In genomic region chr3:134453631-134454030, GRCh38 we compare ENCODE assay signal across 13 cellular contexts. TPM values are rescaled to one million over a fixed set of nuclear protein-coding genes. Genes with fewer than 3 reads are reported as not detected.
DNase-seq lines count a peak whose midpoint lies in the region; ATAC-seq, FAIRE-seq and TF ChIP-seq lines count a peak whose summit lies in the region.
"Had no signal": no experiment of that assay in that cellular context is flagged by ENCODE, and none has a peak within 500 bp of the region (broad histone marks: within the 10 kb centered on the region; RNA-seq: fewer than 3 reads in every experiment).

No MANE protein-coding gene starts in this region.

- no peak overlapping the region for H4K8ac ChIP-seq in mesendoderm (ENCODE audit: low read depth, low read length)

- TF ChIP-seq CTCF in GM12865 (IDR thresholded peaks at IDR 0.05; ENCODE audit: insufficient read depth, low read depth, low read length, missing control alignments) (peak; percentile 15), KMS-11 (conservative IDR thresholded peaks at IDR 0.05; ENCODE audit: low read depth, low read length) (0 out of 2 replicates have a peak, but pooled peaks have one; percentile 20), pancreas (IDR thresholded peaks at IDR 0.05) (no peak), kidney (IDR thresholded peaks at IDR 0.05; ENCODE audit: borderline replicate concordance, extremely low read depth, insufficient read depth) (no peak)

- no peak for DNase-seq in GM12865 (ENCODE audit: low read depth)
- DNase-seq in astrocyte of the hippocampus (ENCODE audit: low read depth, low spot score), result peak; percentile 16
- DNase-seq in mesendoderm, result peak; percentile 93
- DNase-seq in C1 segment of cervical spinal cord (lab: John Stamatoyannopoulos, UW), result no peak
- no peak for DNase-seq in pancreas
- DNase-seq in kidney, result no peak
- DNase-seq: activated CD4-positive, alpha-beta T cell treated with anti-CD3 and anti-CD28 coated beads for 1 hour; cerebellar nuclear complex; islet precursor cell; Karpas-422 had no signal

- H3K27me3 ChIP-seq in KMS-11 (ENCODE audit: insufficient read depth, low read depth) (no peaks in the 10 kb centered on the region), mesendoderm (ENCODE audit: insufficient read depth, low read length, poor library complexity) (no peaks in the 10 kb centered on the region), pancreas (no peaks in the 10 kb centered on the region)

- no peak overlapping the region for H3K23ac ChIP-seq in mesendoderm (ENCODE audit: low read length)

- no peak overlapping the region for H3K18ac ChIP-seq in mesendoderm (ENCODE audit: low read length)

- ATAC-seq in GM19397 (IDR thresholded peaks at IDR 0.05; ENCODE audit: unreplicated experiment), result no peak
- ATAC-seq in pancreas, result no peak

- H3K4me1 ChIP-seq in KMS-11 (ENCODE audit: low read depth, poor library complexity, severe bottlenecking) (no peaks in the 10 kb centered on the region), mesendoderm (ENCODE audit: control insufficient read depth, low read depth, low read length) (peaks cover 1% of the 10 kb centered on the region), pancreas (no peaks in the 10 kb centered on the region), kidney (ENCODE audit: control insufficient read depth in 1 of 2, insufficient read depth in 1 of 2, low read depth in 1 of 2, low read length in 2 of 2) (peaks cover 0 to 4% of the 10 kb centered on the region in 2 donors)

- H3K4ac ChIP-seq in mesendoderm (ENCODE audit: low read depth, low read length), result no peak overlapping the region

- H2BK120ac ChIP-seq in mesendoderm (ENCODE audit: low read depth, low read length), result no peak overlapping the region

- H2BK15ac ChIP-seq in mesendoderm (replicated peaks; ENCODE audit: low read depth), result no peak overlapping the region

- H3K36me3 ChIP-seq in KMS-11 (ENCODE audit: insufficient read depth), result no peaks in the 10 kb centered on the region
- H3K36me3 ChIP-seq in mesendoderm (ENCODE audit: control insufficient read depth, insufficient read depth, low read length), result no peaks in the 10 kb centered on the region
- no peaks in the 10 kb centered on the region for H3K36me3 ChIP-seq in pancreas
- H3K36me3 ChIP-seq in kidney (ENCODE audit: control insufficient read depth in 1 of 2, insufficient read depth in 2 of 2, low read length in 2 of 2), result no peaks in the 10 kb centered on the region

- no peak overlapping the region for H3K9ac ChIP-seq in KMS-11
- H3K9ac ChIP-seq in mesendoderm (ENCODE audit: low read length), result no peak overlapping the region
- H3K9ac ChIP-seq in kidney (ENCODE audit: low read length in 2 of 2), result no peak overlapping the region

- H3K79me2 ChIP-seq in KMS-11 (ENCODE audit: insufficient read depth, low read depth) (no peaks in the 10 kb centered on the region), mesendoderm (ENCODE audit: control insufficient read depth, insufficient read depth, low read length) (no peaks in the 10 kb centered on the region)

- H3K9me3 ChIP-seq in pancreas, result no peaks in the 10 kb centered on the region
- no peaks in the 10 kb centered on the region for H3K9me3 ChIP-seq in kidney (ENCODE audit: control insufficient read depth in 1 of 2, low read length in 2 of 2)

- no peak overlapping the region for H3K27ac ChIP-seq in KMS-11
- H3K27ac ChIP-seq in mesendoderm (ENCODE audit: low read depth, low read length), result no peak overlapping the region
- no peak overlapping the region for H3K27ac ChIP-seq in pancreas
- H3K27ac ChIP-seq in kidney (ENCODE audit: low read depth in 2 of 2, low read length in 2 of 2), result no peak overlapping the region

- H4K20me1 ChIP-seq in KMS-11 (ENCODE audit: insufficient read depth), result no peaks in the 10 kb centered on the region

- no CpG with 5 or more reads among the region's 6 CpGs for WGBS in mesendoderm (ENCODE audit: extremely low coverage, insufficient coverage, low lambda C conversion rate)
- WGBS in pancreas, 2 donors, result 48 to 63% methylated on average over 6 of the region's 6 CpGs

- no peak overlapping the region for H2AFZ ChIP-seq in KMS-11 (ENCODE audit: low read depth)

- no peak overlapping the region for H3K4me2 ChIP-seq in KMS-11
- no peak overlapping the region for H3K4me2 ChIP-seq in mesendoderm (ENCODE audit: low read length)

- H2BK5ac ChIP-seq in mesendoderm (ENCODE audit: low read length), result no peak overlapping the region

- H4K5ac ChIP-seq in mesendoderm (ENCODE audit: low read length), result no peak overlapping the region

- FAIRE-seq in pancreas (lab: Jason Lieb, UNC) (no peak), kidney (lab: Jason Lieb, UNC) (no peak)
- FAIRE-seq: GM12891 had no signal

- H2AK5ac ChIP-seq in mesendoderm (ENCODE audit: low read length), result no peak overlapping the region

- intact Hi-C loops in pancreas (cut with DNase I) (no loop called here), kidney (cut with DNase I) (no loop called here)

- no peaks in the 10 kb centered on the region for H3K79me1 ChIP-seq in mesendoderm (ENCODE audit: low read length)

- H3K56ac ChIP-seq in mesendoderm (ENCODE audit: low read length), result no peak overlapping the region

- H3K4me3 ChIP-seq in GM12865 (ENCODE audit: low read depth, low read length), result no peak overlapping the region
- no peak overlapping the region for H3K4me3 ChIP-seq in KMS-11 (IDR thresholded peaks at IDR 0.05; ENCODE audit: insufficient read depth, low read depth, low read length)
- H3K4me3 ChIP-seq in mesendoderm (ENCODE audit: low read length), result no peak overlapping the region
- H3K4me3 ChIP-seq in pancreas, result no peak overlapping the region
- H3K4me3 ChIP-seq in kidney (ENCODE audit: low read length in 2 of 2), result no peak overlapping the region

RNA-seq across cellular contexts. Expression of gene ANAPC13, which starts 32.2 kb away (rescaled TPM):
- 28.0 TPM for polyA plus RNA-seq in mesendoderm (2013, experiment 1 of 2)
- polyA plus RNA-seq in mesendoderm (2013, experiment 2 of 2), result 26.6 TPM
- total RNA-seq in pancreas, result 10 to 100 TPM; 16.5 to 32.3 (median 22.1) TPM
- 10 to 100 TPM; 20.6 to 59.1 TPM for polyA plus RNA-seq in pancreas
- total RNA-seq in kidney, result 55.3 TPM
- 160 TPM for polyA plus RNA-seq in kidney (ENCODE audit: insufficient read depth, low read depth, low replicate concordance)

RNA-seq across cellular contexts. Expression of gene CEP63, which starts 32.2 kb away (rescaled TPM):
- polyA plus RNA-seq in mesendoderm (2013, experiment 1 of 2), result 20.6 TPM
- polyA plus RNA-seq in mesendoderm (2013, experiment 2 of 2), result 21.0 TPM
- 10 to 100 TPM in 3 of 6 donors, 1 to 10 TPM in 3; 8.9 to 17.2 (median 11.0) TPM for total RNA-seq in pancreas
- 10 to 100 TPM; 10.6 to 15.5 TPM for polyA plus RNA-seq in pancreas
- total RNA-seq in kidney, result 19.6 TPM
- polyA plus RNA-seq in kidney (ENCODE audit: insufficient read depth, low read depth, low replicate concordance), result 19.2 TPM

Comparison
In these comparisons a context has a peak if more than half of its experiments do, and no peak if none do; other contexts are left out.
1. DNase-seq: peak in astrocyte of the hippocampus (single experiment) and mesendoderm (single experiment); none in GM12865 (single experiment), C1 segment of cervical spinal cord (0 of 14), pancreas (0 of 6) and kidney (single experiment).
2. CTCF ChIP-seq: peak in GM12865 (single experiment) and KMS-11 (single experiment); none in pancreas (0 of 4) and kidney (single experiment).